Comparison of ENCODE assay signal across 13 cellular contexts in the genomic region with DNA sequence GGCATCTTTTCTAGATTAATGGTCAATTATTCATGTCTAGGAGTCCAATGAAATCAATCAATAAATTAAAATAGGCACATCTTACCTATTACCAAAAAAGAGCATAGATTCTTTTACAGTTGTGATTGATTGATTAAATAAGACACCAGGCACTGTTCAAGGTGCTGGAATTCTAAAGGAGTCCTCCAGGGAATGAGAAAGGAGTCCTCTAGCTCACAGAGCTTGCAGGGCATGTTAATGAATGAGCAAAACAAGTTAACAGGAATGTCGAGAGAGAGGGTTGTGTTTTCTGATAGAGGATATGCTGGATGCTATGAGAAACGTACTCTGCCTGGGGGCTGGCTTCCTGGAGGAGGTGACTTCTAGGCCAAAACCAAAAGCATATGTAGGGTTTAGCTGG.
DNase-seq lines count a peak whose midpoint lies in the region; ATAC-seq and TF ChIP-seq lines count a peak whose summit lies in the region.
"Had no signal": no experiment of that assay in that cellular context is flagged by ENCODE, and none has a peak within 500 bp of the region (broad histone marks: within the 10 kb centered on the region; RNA-seq: fewer than 3 reads in every experiment).

No MANE protein-coding gene starts in this region.

- H3K4me3 Mint-ChIP-seq in progenitor cell of endocrine pancreas (ENCODE audit: low read depth) = no peak overlapping the region
- no peak overlapping the region for H3K4me3 Mint-ChIP-seq in activated CD4-positive, alpha-beta T cell treated with anti-CD3 and anti-CD28 coated beads, Interleukin-2, amount 10 ng/mL, durations not matched to agents 24 days and 14 days
- H3K4me3 Mint-ChIP-seq: CD8-positive, alpha-beta T cell had no signal

- no peaks in the 10 kb centered on the region for H3K27me3 Mint-ChIP-seq in progenitor cell of endocrine pancreas
- H3K27me3 Mint-ChIP-seq in activated CD4-positive, alpha-beta T cell treated with anti-CD3 and anti-CD28 coated beads, Interleukin-2, amount 10 ng/mL, durations not matched to agents 24 days and 14 days = no peaks in the 10 kb centered on the region

- peaks cover 4% of the 10 kb centered on the region for H3K9me3 Mint-ChIP-seq in progenitor cell of endocrine pancreas (ENCODE audit: low read depth)
- no peaks in the 10 kb centered on the region for H3K9me3 Mint-ChIP-seq in activated CD4-positive, alpha-beta T cell treated with anti-CD3 and anti-CD28 coated beads, Interleukin-2, amount 10 ng/mL, durations not matched to agents 24 days and 14 days
- H3K9me3 Mint-ChIP-seq: CD8-positive, alpha-beta T cell had no signal

- intact Hi-C loops in activated CD4-positive, alpha-beta T cell treated with anti-CD3 and anti-CD28 coated beads, Interleukin-2, amount 10 ng/mL, durations not matched to agents 24 days and 14 days (cut with micrococcal nuclease) = no loop called here

- no peak overlapping the region for H3K27ac Mint-ChIP-seq in progenitor cell of endocrine pancreas
- no peak overlapping the region for H3K27ac Mint-ChIP-seq in activated CD4-positive, alpha-beta T cell treated with anti-CD3 and anti-CD28 coated beads, Interleukin-2, amount 10 ng/mL, durations not matched to agents 24 days and 14 days
- H3K27ac Mint-ChIP-seq: CD8-positive, alpha-beta T cell had no signal

- peak overlapping the region; percentile 57 for H3K27ac ChIP-seq in temporal lobe (ENCODE audit: low read depth, low read length)

- TF ChIP-seq CTCF in progenitor cell of endocrine pancreas (IDR thresholded peaks at IDR 0.05; ENCODE audit: unreplicated experiment) = no peak

- peak; percentile 41 for DNase-seq in amniotic epithelial cell (ENCODE audit: low read depth)
- DNase-seq in myocyte (ENCODE audit: low read depth) = peak; percentile 40
- DNase-seq in progenitor cell of endocrine pancreas (ENCODE audit: low spot score, unreplicated experiment) = no peak
- no peak for DNase-seq in activated CD4-positive, alpha-beta T cell treated with anti-CD3 and anti-CD28 coated beads, Interleukin-2, amount 10 ng/mL, durations not matched to agents 24 days and 14 days
- DNase-seq: CD8-positive, alpha-beta T cell; DND-41; GF-D8; NCI-H1105 treated with DMSO at 0.1 percent for 48 hours; NCI-H2029 treated with DMSO at 0.1 percent for 48 hours; NCI-H524 had no signal

- no peak for ATAC-seq in HG02973 (IDR thresholded peaks at IDR 0.05; ENCODE audit: unreplicated experiment)
- ATAC-seq: CD8-positive, alpha-beta T cell had no signal

- peaks cover 5% of the 10 kb centered on the region for H3K4me1 Mint-ChIP-seq in progenitor cell of endocrine pancreas (ENCODE audit: low read depth)
- no peaks in the 10 kb centered on the region for H3K4me1 Mint-ChIP-seq in activated CD4-positive, alpha-beta T cell treated with anti-CD3 and anti-CD28 coated beads, Interleukin-2, amount 10 ng/mL, durations not matched to agents 24 days and 14 days

- H3K36me3 Mint-ChIP-seq in progenitor cell of endocrine pancreas (ENCODE audit: insufficient read depth) = no peaks in the 10 kb centered on the region
- no peaks in the 10 kb centered on the region for H3K36me3 Mint-ChIP-seq in activated CD4-positive, alpha-beta T cell treated with anti-CD3 and anti-CD28 coated beads, Interleukin-2, amount 10 ng/mL, durations not matched to agents 24 days and 14 days (ENCODE audit: low read depth)
- H3K36me3 Mint-ChIP-seq: CD8-positive, alpha-beta T cell had no signal

- TF ChIP-seq RAD21 in Ishikawa (IDR thresholded peaks at IDR 0.05; ENCODE audit: low read depth) = no peak

- no peak for TF ChIP-seq EP300 in Ishikawa (IDR thresholded peaks at IDR 0.05; ENCODE audit: borderline replicate concordance)

TF ChIP-seq in Ishikawa, 13 proteins besides CTCF, POLR2A, EP300 and RAD21:
- TF ChIP-seq CREB1 (IDR thresholded peaks at IDR 0.05; ENCODE audit: low read depth) (no peak), TCF12 (IDR thresholded peaks at IDR 0.05; ENCODE audit: low read depth) (no peak), EGR1 (IDR thresholded peaks at IDR 0.05) (no peak), TAF1 (IDR thresholded peaks at IDR 0.05; ENCODE audit: low read depth) (no peak)
- TF ChIP-seq, protein P1, sequence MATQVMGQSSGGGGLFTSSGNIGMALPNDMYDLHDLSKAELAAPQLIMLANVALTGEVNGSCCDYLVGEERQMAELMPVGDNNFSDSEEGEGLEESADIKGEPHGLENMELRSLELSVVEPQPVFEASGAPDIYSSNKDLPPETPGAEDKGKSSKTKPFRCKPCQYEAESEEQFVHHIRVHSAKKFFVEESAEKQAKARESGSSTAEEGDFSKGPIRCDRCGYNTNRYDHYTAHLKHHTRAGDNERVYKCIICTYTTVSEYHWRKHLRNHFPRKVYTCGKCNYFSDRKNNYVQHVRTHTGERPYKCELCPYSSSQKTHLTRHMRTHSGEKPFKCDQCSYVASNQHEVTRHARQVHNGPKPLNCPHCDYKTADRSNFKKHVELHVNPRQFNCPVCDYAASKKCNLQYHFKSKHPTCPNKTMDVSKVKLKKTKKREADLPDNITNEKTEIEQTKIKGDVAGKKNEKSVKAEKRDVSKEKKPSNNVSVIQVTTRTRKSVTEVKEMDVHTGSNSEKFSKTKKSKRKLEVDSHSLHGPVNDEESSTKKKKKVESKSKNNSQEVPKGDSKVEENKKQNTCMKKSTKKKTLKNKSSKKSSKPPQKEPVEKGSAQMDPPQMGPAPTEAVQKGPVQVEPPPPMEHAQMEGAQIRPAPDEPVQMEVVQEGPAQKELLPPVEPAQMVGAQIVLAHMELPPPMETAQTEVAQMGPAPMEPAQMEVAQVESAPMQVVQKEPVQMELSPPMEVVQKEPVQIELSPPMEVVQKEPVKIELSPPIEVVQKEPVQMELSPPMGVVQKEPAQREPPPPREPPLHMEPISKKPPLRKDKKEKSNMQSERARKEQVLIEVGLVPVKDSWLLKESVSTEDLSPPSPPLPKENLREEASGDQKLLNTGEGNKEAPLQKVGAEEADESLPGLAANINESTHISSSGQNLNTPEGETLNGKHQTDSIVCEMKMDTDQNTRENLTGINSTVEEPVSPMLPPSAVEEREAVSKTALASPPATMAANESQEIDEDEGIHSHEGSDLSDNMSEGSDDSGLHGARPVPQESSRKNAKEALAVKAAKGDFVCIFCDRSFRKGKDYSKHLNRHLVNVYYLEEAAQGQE (IDR thresholded peaks at IDR 0.05; ENCODE audit: low read depth) = peak; percentile 47; the same call in 1 of the 2 replicates
TF ChIP-seq in Ishikawa: peak in this region for 1.

Comparison
In these comparisons a context has a peak if more than half of its experiments do, and no peak if none do; other contexts are left out.
1. DNase-seq: peak in amniotic epithelial cell (single experiment) and myocyte (single experiment); none in progenitor cell of endocrine pancreas (single experiment) and activated CD4-positive, alpha-beta T cell treated with anti-CD3 and anti-CD28 coated beads, Interleukin-2, amount 10 ng/mL, durations not matched to agents 24 days and 14 days (single experiment).